In the genomic region with DNA sequence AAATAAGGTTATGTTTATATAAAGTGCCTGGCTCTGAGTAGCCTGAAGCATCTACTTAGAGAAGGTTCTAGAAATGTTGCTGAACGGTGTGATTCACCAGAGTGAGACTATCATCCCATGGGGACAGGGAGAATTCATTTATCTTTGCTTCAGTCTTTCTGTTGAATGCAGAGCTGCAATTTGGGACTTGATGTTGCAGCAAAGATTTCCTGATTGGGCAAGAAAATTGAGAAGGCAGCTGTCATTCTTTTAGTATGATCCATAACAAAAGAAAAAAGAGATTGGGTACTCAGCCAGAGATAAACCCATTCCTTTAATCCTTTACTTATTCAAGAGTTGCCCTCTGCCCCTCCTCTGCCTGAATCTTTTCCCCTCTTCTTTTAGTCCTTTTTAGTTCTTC, we compare ENCODE assay signal across 23 cellular contexts.
"Had no signal": no experiment of that assay in that cellular context is flagged by ENCODE, and none has a peak within 500 bp of the region (broad histone marks: within the 10 kb centered on the region; RNA-seq: fewer than 3 reads in every experiment).

No MANE protein-coding gene starts in this region.

- H3K4me3 Mint-ChIP-seq: activated CD4-positive, alpha-beta T cell treated with anti-CD3 and anti-CD28 coated beads, Interleukin-2, amount 10 ng/mL, durations not matched to agents 24 days and 14 days; activated CD8-positive, alpha-beta T cell treated with anti-CD3 and anti-CD28 coated beads for 36 hours; activated naive CD8-positive, alpha-beta T cell treated with anti-CD3 and anti-CD28 coated beads for 36 hours; activated T-helper 17 cell treated with anti-CD3 and anti-CD28 coated beads, Interleukin-2, amount 50 U/mL, for 72 hours; brain; natural killer cell; T-cell had no signal

- H3K4me1 Mint-ChIP-seq: activated CD4-positive, alpha-beta T cell treated with anti-CD3 and anti-CD28 coated beads, Interleukin-2, amount 10 ng/mL, durations not matched to agents 24 days and 14 days; activated naive CD8-positive, alpha-beta T cell treated with anti-CD3 and anti-CD28 coated beads for 36 hours; activated T-helper 17 cell treated with anti-CD3 and anti-CD28 coated beads, Interleukin-2, amount 50 U/mL, for 72 hours; natural killer cell; T-cell had no signal

- H3K27ac ChIP-seq: esophagus muscularis mucosa, lower lobe of right lung, tibial artery had no signal

- H3K9me3 ChIP-seq: esophagus muscularis mucosa, lower lobe of right lung, tibial artery had no signal

- H3K4me1 ChIP-seq: esophagus muscularis mucosa, lower lobe of right lung, tibial artery had no signal

- H3K4me3 ChIP-seq: esophagus muscularis mucosa, lower lobe of right lung, tibial artery had no signal

- ATAC-seq: activated CD8-positive, alpha-beta T cell treated with anti-CD3 and anti-CD28 coated beads for 36 hours; activated T-helper 17 cell treated with anti-CD3 and anti-CD28 coated beads, Interleukin-2, amount 50 U/mL, for 72 hours; lower lobe of right lung; natural killer cell; stimulated activated naive CD8-positive, alpha-beta T cell treated with anti-CD3 and anti-CD28 coated beads, Interleukin-15, Interleukin-2, amounts not matched to agents 100 U/mL and 50 U/mL, for 24 hours; T-cell had no signal

- H3K9me3 Mint-ChIP-seq: activated CD4-positive, alpha-beta T cell treated with anti-CD3 and anti-CD28 coated beads, Interleukin-2, amount 10 ng/mL, durations not matched to agents 24 days and 14 days; activated naive CD8-positive, alpha-beta T cell treated with anti-CD3 and anti-CD28 coated beads for 36 hours; activated T-helper 17 cell treated with anti-CD3 and anti-CD28 coated beads, Interleukin-2, amount 50 U/mL, for 72 hours; brain had no signal

- H3K27ac Mint-ChIP-seq: activated CD4-positive, alpha-beta T cell treated with anti-CD3 and anti-CD28 coated beads, Interleukin-2, amount 10 ng/mL, durations not matched to agents 24 days and 14 days; activated CD8-positive, alpha-beta T cell treated with anti-CD3 and anti-CD28 coated beads for 36 hours; activated naive CD8-positive, alpha-beta T cell treated with anti-CD3 and anti-CD28 coated beads for 36 hours; activated T-helper 17 cell treated with anti-CD3 and anti-CD28 coated beads, Interleukin-2, amount 50 U/mL, for 72 hours; natural killer cell; T-cell had no signal

- H3K36me3 ChIP-seq: esophagus muscularis mucosa, lower lobe of right lung, tibial artery had no signal

- H3K27me3 ChIP-seq: esophagus muscularis mucosa, tibial artery had no signal

- DNase-seq: activated CD4-positive, alpha-beta T cell treated with anti-CD3 and anti-CD28 coated beads, Interleukin-2, amount 10 ng/mL, durations not matched to agents 24 days and 14 days; activated CD4-positive, CD25-positive, alpha-beta regulatory T cell; activated CD8-positive, alpha-beta T cell treated with anti-CD3 and anti-CD28 coated beads for 36 hours; activated naive CD4-positive, alpha-beta T cell; activated naive CD8-positive, alpha-beta T cell treated with anti-CD3 and anti-CD28 coated beads for 36 hours; activated T-cell treated with anti-CD3 and anti-CD28 coated beads, Interleukin-2, amount 50 U/mL, for 1 hour; anterior cingulate cortex; central memory CD4-positive, alpha-beta T cell; foreskin fibroblast; glutamatergic neuron; hippocampal formation; islet precursor cell; lower lobe of right lung; natural killer cell; retina; stimulated activated CD4-positive, alpha-beta T cell treated with anti-CD3 and anti-CD28 coated beads, Interleukin-2, amount 100 ng/mL, for 24 hours; stimulated activated naive CD8-positive, alpha-beta T cell treated with anti-CD3 and anti-CD28 coated beads, Interleukin-15, Interleukin-2, amounts not matched to agents 100 U/mL and 50 U/mL, for 24 hours; substantia nigra; T-cell; tibial artery had no signal

- H3K27me3 Mint-ChIP-seq: activated CD4-positive, alpha-beta T cell treated with anti-CD3 and anti-CD28 coated beads, Interleukin-2, amount 10 ng/mL, durations not matched to agents 24 days and 14 days; activated T-helper 17 cell treated with anti-CD3 and anti-CD28 coated beads, Interleukin-2, amount 50 U/mL, for 72 hours; brain; T-cell had no signal

- H3K36me3 Mint-ChIP-seq: activated naive CD8-positive, alpha-beta T cell treated with anti-CD3 and anti-CD28 coated beads for 36 hours; brain; natural killer cell; T-cell had no signal
